21 cellular contexts compared by ENCODE assay signal in the genomic region with DNA sequence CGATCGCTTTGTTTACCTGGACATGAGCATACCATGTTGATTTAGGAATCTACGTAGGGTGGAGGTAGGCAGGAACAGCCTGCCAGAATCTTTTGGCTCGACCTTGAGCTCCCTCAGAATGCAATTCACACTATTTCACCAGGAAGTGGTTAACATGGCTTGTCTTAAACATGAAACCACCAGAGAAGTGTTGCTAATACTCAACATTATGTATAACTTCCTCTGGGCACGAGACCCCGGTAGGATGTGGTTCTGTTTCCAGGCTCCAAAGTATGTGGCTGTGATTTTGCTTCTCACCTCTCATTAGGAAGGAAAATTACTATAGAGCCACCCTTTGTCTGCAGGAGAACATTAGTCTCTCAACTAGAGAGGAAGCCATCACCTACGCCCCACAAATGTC. TPM values are rescaled to one million over a fixed set of nuclear protein-coding genes. Genes with fewer than 3 reads are reported as not detected.
DNase-seq lines count a peak whose midpoint lies in the region; FAIRE-seq and TF ChIP-seq lines count a peak whose summit lies in the region.
"Had no signal": no experiment of that assay in that cellular context is flagged by ENCODE, and none has a peak within 500 bp of the region (broad histone marks: within the 10 kb centered on the region; RNA-seq: fewer than 3 reads in every experiment).

No MANE protein-coding gene starts in this region.

- H3K9me3 ChIP-seq in astrocyte (ENCODE audit: insufficient read depth, low read depth, low read length) (no peaks in the 10 kb centered on the region), neural progenitor cell (ENCODE audit: low read depth) (no peaks in the 10 kb centered on the region), neuronal stem cell (replicated peaks in 1 of 2; ENCODE audit: control insufficient read depth in 2 of 2, insufficient read depth in 1 of 2, low read depth in 1 of 2, low read length in 2 of 2) (no peaks in the 10 kb centered on the region)
- H3K9me3 ChIP-seq: Caco-2 had no signal

- FAIRE-seq in astrocyte (lab: Jason Lieb, UNC), result peak; percentile 62
- FAIRE-seq: GM12878, GM19239 had no signal

- H3K36me3 ChIP-seq in astrocyte (ENCODE audit: insufficient read depth, low read length) (no peaks in the 10 kb centered on the region), neural progenitor cell (no peaks in the 10 kb centered on the region), neuronal stem cell (replicated peaks in 1 of 2; ENCODE audit: control insufficient read depth in 2 of 2, insufficient read depth in 2 of 2, low read length in 2 of 2) (no peaks in the 10 kb centered on the region)

- H3K9ac ChIP-seq in astrocyte (ENCODE audit: low read length) (no peak overlapping the region), neural progenitor cell (no peak overlapping the region), neuronal stem cell (ENCODE audit: low read depth, low read length, poor library complexity) (no peak overlapping the region)

- H4K20me1 ChIP-seq in astrocyte (ENCODE audit: insufficient read depth, low read length) (no peaks in the 10 kb centered on the region), neural progenitor cell (ENCODE audit: low read depth) (no peaks in the 10 kb centered on the region)

- H3K9me3 Mint-ChIP-seq in astrocyte (ENCODE audit: unreplicated experiment), result no peaks in the 10 kb centered on the region
- H3K9me3 Mint-ChIP-seq in neural progenitor cell, result peaks cover 5% of the 10 kb centered on the region

- no peak overlapping the region for H3K18ac ChIP-seq in neuronal stem cell (ENCODE audit: low read length)

- H3K27me3 ChIP-seq in astrocyte (ENCODE audit: insufficient read depth, low read length) (no peaks in the 10 kb centered on the region), neural progenitor cell (no peaks in the 10 kb centered on the region), neuronal stem cell (ENCODE audit: control insufficient read depth in 3 of 3, insufficient read depth in 3 of 3, low read depth in 1 of 3, low read length in 3 of 3) (no peaks in the 10 kb centered on the region)

- no peak overlapping the region for H2BK120ac ChIP-seq in neuronal stem cell (ENCODE audit: low read depth, low read length)

- no peak overlapping the region for H3K14ac ChIP-seq in neuronal stem cell (ENCODE audit: low read length)

- TF ChIP-seq CTCF in astrocyte (IDR thresholded peaks at IDR 0.05; ENCODE audit: insufficient read depth, low read depth, low read length) (no peak), neural progenitor cell (IDR thresholded peaks at IDR 0.05) (no peak)

- no peak overlapping the region for H4K8ac ChIP-seq in neuronal stem cell (ENCODE audit: low read depth, low read length)

- no peak overlapping the region for H3K27ac ChIP-seq in astrocyte (ENCODE audit: low read depth, low read length)
- no peak overlapping the region for H3K27ac ChIP-seq in neural progenitor cell
- no peak overlapping the region for H3K27ac ChIP-seq in neuronal stem cell (replicated peaks; ENCODE audit: low read length)

- H3K4ac ChIP-seq in neuronal stem cell (ENCODE audit: low read length), result no peak overlapping the region

- no peaks in the 10 kb centered on the region for H3K79me2 ChIP-seq in astrocyte (ENCODE audit: insufficient read depth, low read length)
- no peaks in the 10 kb centered on the region for H3K79me2 ChIP-seq in neural progenitor cell (ENCODE audit: low read depth)

- H2BK12ac ChIP-seq in neuronal stem cell (ENCODE audit: low read length), result no peak overlapping the region

- H3K27me3 Mint-ChIP-seq in astrocyte (ENCODE audit: low read depth, unreplicated experiment) (no peaks in the 10 kb centered on the region), neural progenitor cell (ENCODE audit: insufficient read depth, low read depth) (peaks cover 2% of the 10 kb centered on the region)

- no peak overlapping the region for H2BK15ac ChIP-seq in neuronal stem cell (ENCODE audit: low read length)

- H3K4me3 Mint-ChIP-seq in astrocyte (ENCODE audit: unreplicated experiment), result no peak overlapping the region
- H3K4me3 Mint-ChIP-seq in neural progenitor cell, result no peak overlapping the region
- H3K4me3 Mint-ChIP-seq: GM23338 had no signal

- peak overlapping the region; percentile 54 for H3K4me2 ChIP-seq in astrocyte (ENCODE audit: low read length)
- no peak overlapping the region for H3K4me2 ChIP-seq in neural progenitor cell
- H3K4me2 ChIP-seq in neuronal stem cell (ENCODE audit: insufficient read depth, low read length, poor library complexity, severe bottlenecking), result no peak overlapping the region
- H3K4me2 ChIP-seq: GM23338 had no signal

- no peak overlapping the region for H2BK5ac ChIP-seq in neuronal stem cell (ENCODE audit: low read length)

- WGBS in neuronal stem cell (ENCODE audit: extremely low coverage in 2 of 2, insufficient read length in 2 of 2, insufficient replicate concordance in 1 of 2), 2 donors, result no CpG with 5 or more reads among the region's 7 CpGs

- no peaks in the 10 kb centered on the region for H3F3A ChIP-seq in neural progenitor cell (ENCODE audit: low read depth)

- H2AFZ ChIP-seq in astrocyte (ENCODE audit: low read depth, low read length) (no peak overlapping the region), neural progenitor cell (replicated peaks) (no peak overlapping the region), neuronal stem cell (ENCODE audit: low read length) (no peak overlapping the region)
- H2AFZ ChIP-seq: GM23338 had no signal

- H3K4me1 ChIP-seq in astrocyte (ENCODE audit: insufficient read depth, low read length), result no peaks in the 10 kb centered on the region
- H3K4me1 ChIP-seq in neural progenitor cell, result peaks cover 15% of the 10 kb centered on the region
- peaks cover 0 to 1% of the 10 kb centered on the region in 2 donors for H3K4me1 ChIP-seq in neuronal stem cell (ENCODE audit: control insufficient read depth in 2 of 2, insufficient read depth in 1 of 2, low read depth in 1 of 2, low read length in 2 of 2)
- H3K4me1 ChIP-seq: Caco-2 had no signal

- H3K79me1 ChIP-seq in neuronal stem cell (ENCODE audit: low read depth, low read length), result no peaks in the 10 kb centered on the region

- H3K36me3 Mint-ChIP-seq in astrocyte (ENCODE audit: low read depth, unreplicated experiment), result no peaks in the 10 kb centered on the region
- H3K36me3 Mint-ChIP-seq in neural progenitor cell, result no peaks in the 10 kb centered on the region

- no peak overlapping the region for H4K91ac ChIP-seq in neuronal stem cell (ENCODE audit: low read depth, low read length, poor library complexity)

- H2AK5ac ChIP-seq in neuronal stem cell (ENCODE audit: low read depth, low read length), result no peak overlapping the region

- H3K23ac ChIP-seq in neuronal stem cell (ENCODE audit: low read depth, low read length, poor library complexity), result no peak overlapping the region

- peaks cover 11% of the 10 kb centered on the region for H3K4me1 Mint-ChIP-seq in astrocyte (ENCODE audit: low read depth, unreplicated experiment)
- H3K4me1 Mint-ChIP-seq in neural progenitor cell, result peaks cover 10% of the 10 kb centered on the region

- H3K27ac Mint-ChIP-seq in astrocyte (ENCODE audit: unreplicated experiment) (peak overlapping the region; percentile 78), neural progenitor cell (peak overlapping the region; percentile 28)
- H3K27ac Mint-ChIP-seq: GM23338 had no signal

- no peak overlapping the region for H3K4me3 ChIP-seq in astrocyte (ENCODE audit: insufficient read depth, low read depth, low read length)
- no peak overlapping the region for H3K4me3 ChIP-seq in neural progenitor cell
- H3K4me3 ChIP-seq in neuronal stem cell (ENCODE audit: low read length in 2 of 2), result no peak overlapping the region
- H3K4me3 ChIP-seq: GM12878, GM23338 had no signal

- peak; percentile 35 for DNase-seq in H4 (ENCODE audit: low spot score)
- peak; percentile 46 for DNase-seq in NCI-H226
- peak; percentile 51 for DNase-seq in astrocyte (ENCODE audit: low read depth)
- DNase-seq in neural progenitor cell (ENCODE audit: low spot score), result no peak
- DNase-seq in HuH-7.5 (ENCODE audit: low spot score), result no peak
- DNase-seq in activated CD4-positive, alpha-beta T cell treated with anti-CD3 and anti-CD28 coated beads for 1 hour, result no peak
- no peak for DNase-seq in neuronal stem cell (ENCODE audit: low spot score)
- DNase-seq: ACHN; Caco-2; DMS153; NCI-H1694 treated with DMSO at 0.1 percent for 48 hours; NCI-H2227 treated with DMSO at 0.1 percent for 48 hours; NCI-H524 treated with DMSO at 0.1 percent for 48 hours; NK-92 treated with Interleukin-12 subunit alpha and Interleukin-12 subunit beta, amount 100 ng/mL, for 24 hours; OCI-M1; RPMI8226; SIG-M5 had no signal

RNA-seq across cellular contexts. Expression of a gene that starts 59.0 kb away (rescaled TPM):
- 296 and 316 TPM in 2 replicates for total RNA-seq in H4 (2014; rRNA removed; shearing (Covaris generic))
- total RNA-seq in astrocyte (not detected in 2 replicates), neural progenitor cell (ENCODE audit: low replicate concordance) (not detected in 2 replicates)
- polyA plus RNA-seq in neuronal stem cell (2013, experiment 1 of 2), result not detected
- not detected for polyA plus RNA-seq in neuronal stem cell (2013, experiment 2 of 2)
- total RNA-seq: Caco-2; GM12878; GM23338; T-helper 1 cell treated with Interleukin-12 subunit alpha and Interleukin-12 subunit beta and Interleukin-4 antibody, amounts not matched to agents 30 ng/mL and 1 ng/mL, for 36 hours had no signal

Comparison
In these comparisons a context has a peak if more than half of its experiments do, and no peak if none do; other contexts are left out.
1. DNase-seq: peak in H4 (single experiment), NCI-H226 (single experiment) and astrocyte (single experiment); none in neural progenitor cell (single experiment), HuH-7.5 (single experiment), activated CD4-positive, alpha-beta T cell treated with anti-CD3 and anti-CD28 coated beads for 1 hour (single experiment) and neuronal stem cell (single experiment).
2. RNA of a gene that starts 59.0 kb away (total RNA-seq): 296 to 316 TPM in H4; not detected in astrocyte and not detected in neural progenitor cell; every median in the first group is over 100 times any median in the second.